ENCODE assay signal across 24 cellular contexts in the genomic region with DNA sequence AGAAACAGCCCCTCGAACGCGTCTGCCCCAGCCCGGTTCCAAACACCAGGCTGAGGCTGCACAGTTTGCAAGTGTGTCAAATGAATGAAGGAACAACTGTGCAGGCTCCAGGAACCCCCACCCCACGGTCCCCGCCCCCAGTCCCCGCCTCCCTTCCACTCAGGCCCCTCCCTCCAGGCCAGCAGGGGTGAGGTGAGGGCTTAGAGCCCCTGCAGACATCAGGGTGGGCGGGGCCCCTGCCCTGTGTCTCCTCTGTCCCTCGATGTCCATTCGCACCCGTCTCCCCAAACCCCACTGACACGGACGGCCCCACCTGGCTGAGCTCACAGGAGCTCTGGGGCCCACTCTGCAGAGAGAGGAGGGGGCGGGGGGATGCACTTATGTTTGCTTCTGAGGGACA. TPM values are rescaled to one million over a fixed set of nuclear protein-coding genes. Genes with fewer than 3 reads are reported as not detected.
DNase-seq lines count a peak whose midpoint lies in the region; ATAC-seq and TF ChIP-seq lines count a peak whose summit lies in the region.
"Had no signal": no experiment of that assay in that cellular context is flagged by ENCODE, and none has a peak within 500 bp of the region (broad histone marks: within the 10 kb centered on the region; RNA-seq: fewer than 3 reads in every experiment).

No MANE protein-coding gene starts in this region.

- H3K4me3 ChIP-seq in H7 (ENCODE audit: insufficient read depth, low read depth, low read length) (no peak overlapping the region), HEK293 (ENCODE audit: low read depth, low read length) (no peak overlapping the region), WERI-Rb-1 (ENCODE audit: low read depth, low read length) (no peak overlapping the region)
- H3K4me3 ChIP-seq: BLaER1, GM12878 had no signal

- H3K36me3 ChIP-seq in H7 (replicated peaks; ENCODE audit: control insufficient read depth, insufficient read depth, low read length) (peaks cover 3% of the 10 kb centered on the region; the same call in 1 of the 2 replicates), HEK293 (ENCODE audit: control insufficient read depth in 2 of 2, insufficient read depth in 1 of 2, low read length in 2 of 2) (peaks cover 0 to 5% of the 10 kb centered on the region in 2 experiments; a peak in 1 of 3 replicates), WERI-Rb-1 (peaks cover 4% of the 10 kb centered on the region)

- CTCF ChIA-PET in HEK293 (lab: Yijun Ruan, JAX) = interaction anchor here (8.0 kb wide), 1 partner anchor 61 kb away, joined by 148 read pairs; no protein-coding TSS in a partner anchor

- no peak for ATAC-seq in GM21723 (IDR thresholded peaks at IDR 0.05; ENCODE audit: unreplicated experiment)
- ATAC-seq: GM12878 had no signal

- H3K27ac ChIP-seq in HEK293 (ENCODE audit: extremely low read depth, low read depth, low read length) (no peak overlapping the region), WERI-Rb-1 (no peak overlapping the region)
- H3K27ac ChIP-seq: BLaER1 had no signal

- no peaks in the 10 kb centered on the region for H3K9me3 ChIP-seq in HEK293 (ENCODE audit: control insufficient read depth, insufficient read depth, low read depth, low read length)
- peaks cover 3% of the 10 kb centered on the region for H3K9me3 ChIP-seq in WERI-Rb-1 (ENCODE audit: severe bottlenecking)
- H3K9me3 ChIP-seq: BE2C, BLaER1 had no signal

- DNase-seq in NCI-H82 (lab: John Stamatoyannopoulos, UW) (peak; percentile 37), NCI-H82 treated with DMSO at 0.1 percent for 48 hours (lab: John Stamatoyannopoulos, UW; ENCODE audit: unreplicated experiment) (no peak), H7 (peak; percentile 83), WERI-Rb-1 (peak; percentile 61), pons (ENCODE audit: low spot score) (no peak), NCI-H1048 (lab: John Stamatoyannopoulos, UW) (no peak)
- DNase-seq: 8988T; ACHN; BE2C; C1 segment of cervical spinal cord; CD4-positive, alpha-beta memory T cell; CD4-positive, CD25-positive, alpha-beta regulatory T cell; CD8-positive, alpha-beta memory T cell; COR-L47; DMS153; DMS53; DMS79; DND-41; EL; GDM1 had no signal

- H3K4me1 ChIP-seq in HEK293 (ENCODE audit: control insufficient read depth, insufficient read depth, low read length) = no peaks in the 10 kb centered on the region

- POLR2A ChIA-PET in HEK293 (lab: Yijun Ruan, JAX) = interaction anchor here (2.2 kb wide), 1 partner anchor 60 kb away, joined by 7 read pairs; no protein-coding TSS in a partner anchor

- H3K27me3 ChIP-seq in H7 (ENCODE audit: control insufficient read depth, insufficient read depth, low read length) = no peaks in the 10 kb centered on the region
- no peaks in the 10 kb centered on the region for H3K27me3 ChIP-seq in WERI-Rb-1 (ENCODE audit: insufficient read depth, low read depth, severe bottlenecking)
- H3K27me3 ChIP-seq: BE2C, BLaER1 had no signal

- TF ChIP-seq CTCF in HEK293 (tag by site-specific recombination; IDR thresholded peaks at IDR 0.05) = no peak
- TF ChIP-seq CTCF in WERI-Rb-1 (IDR thresholded peaks at IDR 0.05; ENCODE audit: low read depth, low read length) = no peak

TF ChIP-seq in HEK293, 187 proteins besides CTCF, POLR2A, EP300 and RAD21:
- TF ChIP-seq, protein P1, sequence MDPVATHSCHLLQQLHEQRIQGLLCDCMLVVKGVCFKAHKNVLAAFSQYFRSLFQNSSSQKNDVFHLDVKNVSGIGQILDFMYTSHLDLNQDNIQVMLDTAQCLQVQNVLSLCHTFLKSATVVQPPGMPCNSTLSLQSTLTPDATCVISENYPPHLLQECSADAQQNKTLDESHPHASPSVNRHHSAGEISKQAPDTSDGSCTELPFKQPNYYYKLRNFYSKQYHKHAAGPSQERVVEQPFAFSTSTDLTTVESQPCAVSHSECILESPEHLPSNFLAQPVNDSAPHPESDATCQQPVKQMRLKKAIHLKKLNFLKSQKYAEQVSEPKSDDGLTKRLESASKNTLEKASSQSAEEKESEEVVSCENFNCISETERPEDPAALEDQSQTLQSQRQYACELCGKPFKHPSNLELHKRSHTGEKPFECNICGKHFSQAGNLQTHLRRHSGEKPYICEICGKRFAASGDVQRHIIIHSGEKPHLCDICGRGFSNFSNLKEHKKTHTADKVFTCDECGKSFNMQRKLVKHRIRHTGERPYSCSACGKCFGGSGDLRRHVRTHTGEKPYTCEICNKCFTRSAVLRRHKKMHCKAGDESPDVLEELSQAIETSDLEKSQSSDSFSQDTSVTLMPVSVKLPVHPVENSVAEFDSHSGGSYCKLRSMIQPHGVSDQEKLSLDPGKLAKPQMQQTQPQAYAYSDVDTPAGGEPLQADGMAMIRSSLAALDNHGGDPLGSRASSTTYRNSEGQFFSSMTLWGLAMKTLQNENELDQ (tag by site-specific recombination; IDR thresholded peaks at IDR 0.05; ENCODE audit: low read depth) = no peak
- TF ChIP-seq ZNF140 (tag by site-specific recombination; IDR thresholded peaks at IDR 0.05) (no peak), ZFP69B (tag by site-specific recombination; IDR thresholded peaks at IDR 0.05) (peak; percentile 46; the same call in 1 of the 2 replicates), ZNF423 (tag by site-specific recombination; IDR thresholded peaks at IDR 0.05) (no peak), RBAK (tag by site-specific recombination; IDR thresholded peaks at IDR 0.05) (no peak), HOXA7 (CRISPR knock-in tag; IDR thresholded peaks at IDR 0.05; ENCODE audit: borderline replicate concordance) (no peak), ZNF561 (tag by site-specific recombination; IDR thresholded peaks at IDR 0.05; ENCODE audit: borderline replicate concordance) (no peak)

RNA-seq across cellular contexts. Expression of a gene that starts 28.5 kb away (rescaled TPM):
- 54.0 and 69.0 TPM in 2 replicates for total RNA-seq in H7 (2014; rRNA removed; shearing (Covaris generic))

RNA-seq across cellular contexts. Expression of a gene that starts 28.7 kb away (rescaled TPM):
- total RNA-seq in H7 (2014; rRNA removed; shearing (Covaris generic)) = 69.7 and 86.0 TPM in 2 replicates

RNA-seq across cellular contexts. Expression of a gene that starts 37.7 kb away (rescaled TPM):
- 75.3 and 82.2 TPM in 2 replicates for total RNA-seq in H7 (2014; rRNA removed; shearing (Covaris generic))

RNA-seq across cellular contexts. Expression of a gene that starts 43.3 kb away (rescaled TPM):
- total RNA-seq in H7 (2014; rRNA removed; shearing (Covaris generic)) = 37.5 and 43.6 TPM in 2 replicates

Comparison
In these comparisons a context has a peak if more than half of its experiments do, and no peak if none do; other contexts are left out.
1. DNase-seq: peak in NCI-H82 (single experiment), H7 (single experiment) and WERI-Rb-1 (single experiment); none in NCI-H82 treated with DMSO at 0.1 percent for 48 hours (single experiment), pons (single experiment) and NCI-H1048 (single experiment).